ENCODE assay signal across 25 cellular contexts in genomic region chr3:45179163-45179562, GRCh38. TPM values are rescaled to one million over a fixed set of nuclear protein-coding genes. Genes with fewer than 3 reads are reported as not detected.
DNase-seq lines count a peak whose midpoint lies in the region; ATAC-seq and TF ChIP-seq lines count a peak whose summit lies in the region.
"Had no signal": no experiment of that assay in that cellular context is flagged by ENCODE, and none has a peak within 500 bp of the region (broad histone marks: within the 10 kb centered on the region; RNA-seq: fewer than 3 reads in every experiment).

No MANE protein-coding gene starts in this region.

- peak overlapping the region; percentile 85; the same call in 2 of the 3 replicates for H2BK15ac ChIP-seq in IMR-90 (ENCODE audit: low read depth, low read length)

- H3K9me3 Mint-ChIP-seq in natural killer cell, result no peaks in the 10 kb centered on the region
- H3K9me3 Mint-ChIP-seq: H9; T-helper 1 cell treated with Interleukin-12 subunit alpha and Interleukin-12 subunit beta and Interleukin-4 antibody, amounts not matched to agents 30 μg/mL and 1 μg/mL, for 36 hours had no signal

- POLR2A ChIA-PET in IMR-90 (lab: Charles Lee; ENCODE audit: unreplicated experiment), result no interaction called here

- WGBS in IMR-90 (ENCODE audit: extremely low coverage in 2 of 2, insufficient read length in 1 of 2), 2 experiments, result 100% methylated on average over 1 of the region's 3 CpGs; no CpG with 5 or more reads in 1 of the 2 experiments
- 60% methylated on average over 1 of the region's 3 CpGs for WGBS in right lobe of liver (ENCODE audit: insufficient coverage, low coverage, low lambda C conversion rate, missing lambda C conversion rate)

- no peak overlapping the region for H3K9ac ChIP-seq in IMR-90 (ENCODE audit: low read depth, low read length)

- H3K27ac Mint-ChIP-seq in natural killer cell, result no peak overlapping the region
- H3K27ac Mint-ChIP-seq: H9; T-helper 1 cell treated with Interleukin-12 subunit alpha and Interleukin-12 subunit beta and Interleukin-4 antibody, amounts not matched to agents 30 μg/mL and 1 μg/mL, for 36 hours had no signal

- DNase-seq in BE2C, result peak; percentile 64
- no peak for DNase-seq in IMR-90
- DNase-seq in SJCRH30, result peak; percentile 44 to 57
- peak; percentile 86 for DNase-seq in myocyte (ENCODE audit: low read depth)
- DNase-seq in hippocampal formation (lab: John Stamatoyannopoulos, UW), result no peak
- DNase-seq in right lobe of liver, result no peak
- no peak for DNase-seq in natural killer cell
- DNase-seq: activated CD4-positive, alpha-beta T cell treated with anti-CD3 and anti-CD28 coated beads for 48 hours; activated effector memory CD4-positive, alpha-beta T cell treated with Interleukin-2 at 50 U/mL for 16 hours; H9; lower lobe of right lung; NCI-H1694 treated with DMSO at 0.1 percent for 48 hours; NCI-H2227 treated with DMSO at 0.1 percent for 48 hours; NK-92 treated with Interleukin-12 subunit alpha and Interleukin-12 subunit beta, amount 100 ng/mL, for 24 hours; nucleus accumbens; stimulated activated CD4-positive, alpha-beta T cell treated with anti-CD3 and anti-CD28 coated beads, Interleukin-15, amount 100 ng/mL, for 24 hours; stimulated activated CD8-positive, alpha-beta memory T cell treated with anti-CD3 and anti-CD28 coated beads, Interleukin-4, amount 100 ng/mL, for 48 hours; upper lobe of left lung had no signal

- H3K36me3 ChIP-seq in BE2C, result no peaks in the 10 kb centered on the region
- no peaks in the 10 kb centered on the region for H3K36me3 ChIP-seq in IMR-90 (ENCODE audit: control insufficient read depth, insufficient read depth, low read length)
- H3K36me3 ChIP-seq in SJCRH30, result no peaks in the 10 kb centered on the region
- H3K36me3 ChIP-seq in right lobe of liver, result no peaks in the 10 kb centered on the region
- H3K36me3 ChIP-seq: breast epithelium, lower lobe of right lung, right atrium auricular region, upper lobe of left lung had no signal

- H3K4me1 Mint-ChIP-seq in natural killer cell, result no peaks in the 10 kb centered on the region

- H3K79me1 ChIP-seq in IMR-90 (ENCODE audit: low read depth in 1 of 2, low read length in 2 of 2), result no peaks in the 10 kb centered on the region

- H3K4me2 ChIP-seq in IMR-90 (ENCODE audit: low read depth, low read length), result no peak overlapping the region

- H2BK20ac ChIP-seq in IMR-90 (ENCODE audit: low read depth, low read length), result peak overlapping the region; percentile 91; the same call in 1 of the 2 replicates

- H2AK9ac ChIP-seq in IMR-90 (replicated peaks; ENCODE audit: low read depth, low read length, poor library complexity), result peak overlapping the region; percentile 79

- H3K9me1 ChIP-seq in IMR-90 (ENCODE audit: insufficient read depth, low read length), result peaks cover 21% of the 10 kb centered on the region

- H3K27ac ChIP-seq in IMR-90 (ENCODE audit: insufficient read depth, low read length) (no peak overlapping the region), SJCRH30 (no peak overlapping the region), right lobe of liver (no peak overlapping the region)
- H3K27ac ChIP-seq: breast epithelium, C4-2B, coronary artery, lower lobe of right lung, right atrium auricular region, upper lobe of left lung had no signal

- no peaks in the 10 kb centered on the region for H3K27me3 Mint-ChIP-seq in natural killer cell (ENCODE audit: low read depth in 2 of 2)

- H4K20me1 ChIP-seq in IMR-90 (ENCODE audit: insufficient read depth, low read length), result no peaks in the 10 kb centered on the region

- H2BK120ac ChIP-seq in IMR-90 (ENCODE audit: low read depth, low read length), result peak overlapping the region; percentile 96

- peak overlapping the region; percentile 81 for H3K4ac ChIP-seq in IMR-90 (ENCODE audit: low read depth, low read length)

- H3K14ac ChIP-seq in IMR-90 (replicated peaks; ENCODE audit: low read depth, low read length), result peak overlapping the region; percentile 44

- in situ Hi-C loops in IMR-90 (cut with MboI; ENCODE audit: low sequenced_read_pairs), result no loop called here

- TF ChIP-seq CTCF in BE2C (IDR thresholded peaks at IDR 0.05; ENCODE audit: low read depth, low read length), result no peak
- TF ChIP-seq CTCF in IMR-90 (conservative IDR thresholded peaks at IDR 0.05; ENCODE audit: low read depth, low read length), result no peak
- TF ChIP-seq CTCF in right lobe of liver (IDR thresholded peaks at IDR 0.05), result no peak
- no peak for TF ChIP-seq CTCF in natural killer cell (IDR thresholded peaks at IDR 0.05)

- H3K56ac ChIP-seq in IMR-90 (ENCODE audit: extremely low read depth, insufficient read depth, low read length), result no peak overlapping the region

- CTCF ChIA-PET in IMR-90 (lab: Yijun Ruan, JAX), result no interaction called here

- intact Hi-C loops in IMR-90 (cut with micrococcal nuclease) (no loop called here), right lobe of liver (cut with DNase I) (no loop called here), natural killer cell (cut with micrococcal nuclease) (no loop called here)

- ATAC-seq in IMR-90 (ENCODE audit: low read depth) (no peak), right lobe of liver (no peak), GM21367 (IDR thresholded peaks at IDR 0.05; ENCODE audit: unreplicated experiment) (no peak), natural killer cell (no peak)
- ATAC-seq: lower lobe of right lung had no signal

- H2AFZ ChIP-seq in IMR-90 (replicated peaks; ENCODE audit: low read length, poor library complexity), result peak overlapping the region; percentile 26

- H2BK5ac ChIP-seq in IMR-90 (ENCODE audit: low read depth, low read length, poor library complexity, severe bottlenecking), result no peak overlapping the region

- H3K9me3 ChIP-seq in BE2C (no peaks in the 10 kb centered on the region), IMR-90 (ENCODE audit: control insufficient read depth, insufficient read depth, low read length) (no peaks in the 10 kb centered on the region), SJCRH30 (replicated peaks) (no peaks in the 10 kb centered on the region), right lobe of liver (no peaks in the 10 kb centered on the region)
- H3K9me3 ChIP-seq: breast epithelium, lower lobe of right lung, right atrium auricular region, upper lobe of left lung had no signal

- H3K23ac ChIP-seq in IMR-90 (ENCODE audit: low read depth, low read length), result no peak overlapping the region

- peak overlapping the region; percentile 50; the same call in 1 of the 2 replicates for H4K5ac ChIP-seq in IMR-90 (ENCODE audit: low read depth, low read length)

- H3K4me3 Mint-ChIP-seq in natural killer cell, result no peak overlapping the region
- H3K4me3 Mint-ChIP-seq: H9; T-helper 1 cell treated with Interleukin-12 subunit alpha and Interleukin-12 subunit beta and Interleukin-4 antibody, amounts not matched to agents 30 μg/mL and 1 μg/mL, for 36 hours had no signal

- H4K8ac ChIP-seq in IMR-90 (ENCODE audit: low read depth in 2 of 2, low read length in 2 of 2), result peak overlapping the region in 1 of 2 experiments; percentile 80; a peak in 1 of 4 replicates

- H3K18ac ChIP-seq in IMR-90 (ENCODE audit: low read depth, low read length), result peak overlapping the region; percentile 36; the same call in 1 of the 2 replicates

- H3K36me3 Mint-ChIP-seq in natural killer cell, result no peaks in the 10 kb centered on the region

- H2AK5ac ChIP-seq in IMR-90 (ENCODE audit: low read depth, low read length), result peak overlapping the region; percentile 90

- no TSS peak for BruUV-seq in IMR-90 (replicated peaks; lab: Mats Ljungman, UMichigan)

- H3K4me3 ChIP-seq in BE2C (ENCODE audit: low read depth, low read length) (no peak overlapping the region), IMR-90 (ENCODE audit: insufficient read depth, low read depth, low read length) (no peak overlapping the region), SJCRH30 (no peak overlapping the region), right lobe of liver (no peak overlapping the region)
- H3K4me3 ChIP-seq: breast epithelium, coronary artery, lower lobe of right lung, right atrium auricular region, upper lobe of left lung had no signal

- H3K4me1 ChIP-seq in BE2C (no peaks in the 10 kb centered on the region), IMR-90 (ENCODE audit: control insufficient read depth, insufficient read depth, low read length) (peaks cover 25% of the 10 kb centered on the region), SJCRH30 (peaks cover 21% of the 10 kb centered on the region), right lobe of liver (no peaks in the 10 kb centered on the region)
- H3K4me1 ChIP-seq: breast epithelium, right atrium auricular region, upper lobe of left lung had no signal

- dilution Hi-C loops in IMR-90 (cut with HindIII; ENCODE audit: low sequenced_read_pairs, unreplicated experiment), result no loop called here

- H3K27me3 ChIP-seq in BE2C (no peaks in the 10 kb centered on the region), IMR-90 (ENCODE audit: control insufficient read depth, insufficient read depth, low read length) (no peaks in the 10 kb centered on the region), SJCRH30 (no peaks in the 10 kb centered on the region), right lobe of liver (no peaks in the 10 kb centered on the region)
- H3K27me3 ChIP-seq: breast epithelium, right atrium auricular region, upper lobe of left lung had no signal

- no peak for TF ChIP-seq RAD21 in IMR-90 (IDR thresholded peaks at IDR 0.05; ENCODE audit: low read length)

- H4K91ac ChIP-seq in IMR-90 (ENCODE audit: insufficient read depth, low read depth, low read length), result peak overlapping the region; percentile 84

- TF ChIP-seq POLR2A in IMR-90 (IDR thresholded peaks at IDR 0.05; ENCODE audit: low read depth, low read length) (no peak), right lobe of liver (IDR thresholded peaks at IDR 0.05) (no peak)

TF ChIP-seq in IMR-90, 13 proteins besides CTCF, POLR2A, EP300 and RAD21 (continues in another document):
- no peak for TF ChIP-seq MAFK (IDR thresholded peaks at IDR 0.05; ENCODE audit: low read depth, low read length)

RNA-seq across cellular contexts. Expression of gene CDCP1, which starts 33.0 kb away (rescaled TPM):
- polyA plus RNA-seq in BE2C (2012; ENCODE audit: insufficient read depth, insufficient read length, low read depth), result not detected
- 2.5 TPM in 2 replicates for total RNA-seq in IMR-90 (2012; rRNA removed)
- 3.1 and 3.8 TPM in 2 replicates for polyA plus RNA-seq in IMR-90 (2012; rRNA removed)
- polyA plus RNA-seq in IMR-90 (2012; cell fraction: cytosol; rRNA removed), result 1.6 and 3.5 TPM in 2 replicates
- polyA plus RNA-seq in IMR-90 (2012; cell fraction: nucleus; rRNA removed; ENCODE audit: low replicate concordance), result 1.5 and 3.9 TPM in 2 replicates
- total RNA-seq in SJCRH30 (2014; rRNA removed; shearing (Covaris generic)), result not detected in 2 replicates
- 2.5 and 2.7 TPM in 2 replicates for total RNA-seq in myocyte
- 0.34 TPM for polyA plus RNA-seq in myocyte (2012)
- total RNA-seq in right lobe of liver, result 1 to 10 TPM in 1 of 6 experiments, under 1 TPM in 5; 0.31 to 2.7 (median 0.83) TPM
- total RNA-seq in natural killer cell, result under 1 TPM; 0.38 to 0.61 (median 0.48) TPM
- total RNA-seq: SK-MEL-5 had no signal

RNA-seq across cellular contexts. Expression of gene TMEM158, which starts 46.9 kb away (rescaled TPM):
- polyA plus RNA-seq in BE2C (2012; ENCODE audit: insufficient read depth, insufficient read length, low read depth), result not detected
- total RNA-seq in IMR-90 (2012; rRNA removed) (1.6 and 3.3 TPM in 2 replicates), myocyte (131 and 157 TPM in 2 replicates), right lobe of liver (1 to 10 TPM in 1 of 6 experiments, under 1 TPM in 3, not detected in 2; 0.21 to 1.0 (median 0.57) TPM), natural killer cell (under 1 TPM in 2 of 3 donors, not detected in 1; 0.40 to 0.47 TPM)
- polyA plus RNA-seq in IMR-90 (2012; rRNA removed), result 16.4 and 23.3 TPM in 2 replicates
- 45.4 and 87.2 TPM in 2 replicates for polyA plus RNA-seq in IMR-90 (2012; cell fraction: cytosol; rRNA removed)
- 28.4 and 28.8 TPM in 2 replicates for polyA plus RNA-seq in IMR-90 (2012; cell fraction: nucleus; rRNA removed; ENCODE audit: low replicate concordance)
- total RNA-seq in SJCRH30 (2014; rRNA removed; shearing (Covaris generic)), result 0.26 and 0.63 TPM in 2 replicates
- polyA plus RNA-seq in myocyte (2012), result 28.7 TPM
- total RNA-seq: right atrium auricular region had no signal

Comparison
In these comparisons a context has a peak if more than half of its experiments do, and no peak if none do; other contexts are left out.
1. DNase-seq: peak in BE2C (single experiment), SJCRH30 (2 of 2) and myocyte (single experiment); none in IMR-90 (single experiment), hippocampal formation (0 of 2), right lobe of liver (0 of 3) and natural killer cell (single experiment).
2. RNA of gene TMEM158, which starts 46.9 kb away (total RNA-seq): 131 to 157 TPM in myocyte; 1.6 to 3.3 TPM in IMR-90, 0.21 to 1.0 TPM in right lobe of liver, 0.40 to 0.47 TPM in natural killer cell and 0.26 to 0.63 TPM in SJCRH30; every median in the first group is over 10 times any median in the second.